Comparison of ENCODE assay signal across 25 cellular contexts in the genomic region with DNA sequence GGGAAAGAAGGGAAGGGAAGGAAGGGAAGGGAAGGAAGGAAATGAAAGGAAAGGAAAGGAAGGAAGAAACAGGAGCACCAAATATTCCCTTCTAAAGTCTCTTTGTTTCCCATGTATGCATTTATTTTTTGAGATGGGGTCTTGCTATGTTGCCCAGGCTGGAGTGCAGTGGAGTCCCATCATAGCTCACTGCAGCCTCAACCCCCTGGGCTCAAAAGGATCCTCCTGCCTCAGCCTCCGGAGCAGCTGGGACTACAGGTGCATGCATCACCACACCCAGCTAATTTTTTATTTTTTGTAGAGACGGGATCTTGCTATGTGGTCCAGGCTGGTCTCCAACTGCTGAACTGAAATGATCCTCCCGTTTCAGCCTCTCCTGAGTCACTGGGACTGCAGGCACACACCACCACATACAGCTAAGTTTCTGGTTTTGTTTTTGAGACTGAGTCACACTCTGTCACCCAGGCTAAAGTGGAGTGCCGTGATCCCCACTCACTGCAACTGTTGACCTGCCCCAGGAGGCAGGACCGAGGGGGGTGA.
"Had no signal": no experiment of that assay in that cellular context is flagged by ENCODE, and none has a peak within 500 bp of the region (broad histone marks: within the 10 kb centered on the region; RNA-seq: fewer than 3 reads in every experiment).

No MANE protein-coding gene starts in this region.

- FAIRE-seq: colon, keratinocyte had no signal

- H3K4me2 ChIP-seq: smooth muscle cell had no signal

- H3K4me3 ChIP-seq: gastrocnemius medialis, lower lobe of right lung, ovary, smooth muscle cell, stomach, thyroid gland had no signal

- H3K9me3 ChIP-seq: gastrocnemius medialis, lower lobe of right lung, ovary, thyroid gland had no signal

- H3K27ac Mint-ChIP-seq: dendritic cell treated with granulocyte-macrophage colony-stimulating factor and Interleukin-4, amounts not matched to agents 40 ng/mL and 50 ng/mL, for 4 days; natural killer cell; stimulated activated effector memory CD8-positive, alpha-beta T cell treated with anti-CD3 and anti-CD28 coated beads, Interleukin-12 subunit alpha, Interleukin-12 subunit beta, amount 100 ng/mL, for 72 hours had no signal

- H3K36me3 ChIP-seq: gastrocnemius medialis, lower lobe of right lung, ovary, stomach, thyroid gland had no signal

- ATAC-seq: esophagus mucosa; gastrocnemius medialis; left ventricle myocardium superior; lower lobe of right lung; sciatic nerve; stimulated activated effector memory CD8-positive, alpha-beta T cell treated with anti-CD3 and anti-CD28 coated beads, Interleukin-12 subunit alpha, Interleukin-12 subunit beta, amount 100 ng/mL, for 72 hours had no signal

- H3K36me3 Mint-ChIP-seq: natural killer cell; stimulated activated effector memory CD8-positive, alpha-beta T cell treated with anti-CD3 and anti-CD28 coated beads, Interleukin-12 subunit alpha, Interleukin-12 subunit beta, amount 100 ng/mL, for 72 hours had no signal

- H3K4me3 Mint-ChIP-seq: dendritic cell treated with granulocyte-macrophage colony-stimulating factor and Interleukin-4, amounts not matched to agents 40 ng/mL and 50 ng/mL, for 4 days; stimulated activated effector memory CD8-positive, alpha-beta T cell treated with anti-CD3 and anti-CD28 coated beads, Interleukin-12 subunit alpha, Interleukin-12 subunit beta, amount 100 ng/mL, for 72 hours had no signal

- DNase-seq: effector CD8-positive, alpha-beta T cell; foreskin fibroblast; gastrocnemius medialis; left ventricle myocardium superior; lower lobe of right lung; natural killer cell; occipital lobe; ovary; posterior cingulate gyrus; stimulated activated CD4-positive, alpha-beta T cell treated with anti-CD3 and anti-CD28 coated beads, Interleukin-12 subunit alpha, Interleukin-12 subunit beta, amount 100 ng/mL, for 4 hours; stimulated activated CD4-positive, alpha-beta T cell treated with anti-CD3 and anti-CD28 coated beads, Interleukin-1b, Interleukin-23, amount 100 ng/mL, for 48 hours; stimulated activated CD4-positive, alpha-beta T cell treated with anti-CD3 and anti-CD28 coated beads, Interleukin-4, amount 100 ng/mL, for 24 hours; stimulated activated naive CD4-positive, alpha-beta T cell treated with Interleukin-2 at 50 U/mL for 16 hours; stomach; thyroid gland; trophoblast cell had no signal

- H3K27ac ChIP-seq: epithelial cell of prostate, gastrocnemius medialis, lower lobe of right lung, ovary, stomach, thyroid gland had no signal

- H3K27me3 ChIP-seq: gastrocnemius medialis, ovary, thyroid gland had no signal

- H3K4me1 ChIP-seq: gastrocnemius medialis, lower lobe of right lung, stomach, thyroid gland had no signal

- H3K9me3 Mint-ChIP-seq: dendritic cell treated with granulocyte-macrophage colony-stimulating factor and Interleukin-4, amounts not matched to agents 40 ng/mL and 50 ng/mL, for 4 days; endodermal cell had no signal
